ENCODE assay signal across 12 cellular contexts in genomic region chr12:46794593-46795190, GRCh38.
DNase-seq lines count a peak whose midpoint lies in the region; ATAC-seq and FAIRE-seq lines count a peak whose summit lies in the region.
"Had no signal": no experiment of that assay in that cellular context is flagged by ENCODE, and none has a peak within 500 bp of the region (broad histone marks: within the 10 kb centered on the region; RNA-seq: fewer than 3 reads in every experiment).

No MANE protein-coding gene starts in this region.

- DNase-seq in GM18507 (ENCODE audit: extremely low spot score, insufficient read length, low read depth) (no peak), retina (no peak), ACHN (no peak), NCI-H1105 treated with DMSO at 0.1 percent for 48 hours (lab: John Stamatoyannopoulos, UW) (no peak)
- DNase-seq: activated CD4-positive, alpha-beta T cell treated with anti-CD3 and anti-CD28 coated beads for 4 hours; colonic mucosa; IMR-90; NCI-H1436 treated with DMSO at 0.1 percent for 48 hours; NCI-H524 treated with DMSO at 0.1 percent for 48 hours had no signal

- ATAC-seq in GM19043 (IDR thresholded peaks at IDR 0.05; ENCODE audit: low read depth, unreplicated experiment) (peak; percentile 77), HG02623 (IDR thresholded peaks at IDR 0.05; ENCODE audit: unreplicated experiment) (peak; percentile 77), HG03520 (IDR thresholded peaks at IDR 0.05; ENCODE audit: unreplicated experiment) (peak; percentile 66)

- in situ Hi-C loops in ACHN (cut with HindIII; ENCODE audit: low pct_ligation_motif_present, low pct_unique_long_range_greater_than_20kb, low sequenced_read_pairs) = no loop called here

- peak; percentile 29 for FAIRE-seq in GM18507 (lab: Jason Lieb, UNC)
